8 cellular contexts compared by ENCODE assay signal in the genomic region with DNA sequence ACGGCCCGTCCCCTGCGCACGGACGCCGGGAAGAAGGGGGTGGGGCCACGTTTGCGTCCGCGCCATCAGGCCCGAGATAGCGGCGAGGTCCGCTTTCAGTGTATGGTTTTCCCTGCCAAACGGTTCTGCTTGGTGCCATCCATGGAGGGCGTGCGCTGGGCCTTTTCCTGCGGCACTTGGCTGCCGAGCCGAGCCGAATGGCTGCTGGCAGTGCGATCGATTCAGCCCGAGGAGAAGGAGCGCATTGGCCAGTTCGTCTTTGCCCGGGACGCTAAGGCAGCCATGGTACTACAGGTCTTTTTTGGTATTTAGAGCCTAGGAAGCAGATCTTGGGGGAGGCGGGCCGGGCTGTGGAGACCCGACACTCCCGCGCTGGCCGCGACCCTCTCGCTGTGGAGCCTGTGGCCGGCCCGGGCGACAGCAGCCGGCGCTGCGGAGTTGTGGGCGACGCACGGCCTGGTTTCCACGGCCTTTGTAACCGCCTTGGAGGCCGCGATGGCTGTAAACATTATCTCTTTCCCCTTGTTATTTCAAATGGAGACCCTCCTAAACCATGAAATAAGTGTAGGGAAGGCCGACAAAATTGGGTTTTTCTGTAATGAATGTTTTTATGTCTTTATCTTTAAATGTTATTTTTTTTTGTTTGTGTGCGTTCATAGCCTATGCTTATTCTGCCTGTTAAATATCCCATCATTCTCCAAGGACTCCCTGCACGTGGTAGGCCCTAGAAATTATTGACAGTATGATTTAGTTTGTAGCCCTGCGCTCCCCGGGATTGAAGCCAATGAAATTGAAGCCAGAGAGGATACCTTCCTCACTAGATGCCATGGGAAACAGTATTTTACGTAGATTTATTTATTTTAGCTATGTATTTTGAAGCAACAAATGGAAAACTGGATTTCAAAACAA. TPM values are rescaled to one million over a fixed set of nuclear protein-coding genes. Genes with fewer than 3 reads are reported as not detected.
DNase-seq lines count a peak whose midpoint lies in the region; ATAC-seq and TF ChIP-seq lines count a peak whose summit lies in the region.

A gene with protein sequence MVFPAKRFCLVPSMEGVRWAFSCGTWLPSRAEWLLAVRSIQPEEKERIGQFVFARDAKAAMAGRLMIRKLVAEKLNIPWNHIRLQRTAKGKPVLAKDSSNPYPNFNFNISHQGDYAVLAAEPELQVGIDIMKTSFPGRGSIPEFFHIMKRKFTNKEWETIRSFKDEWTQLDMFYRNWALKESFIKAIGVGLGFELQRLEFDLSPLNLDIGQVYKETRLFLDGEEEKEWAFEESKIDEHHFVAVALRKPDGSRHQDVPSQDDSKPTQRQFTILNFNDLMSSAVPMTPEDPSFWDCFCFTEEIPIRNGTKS (plus strand): TSS at position 54 of the 909 bp plus-strand sequence. CDS start 49 bp downstream, at position 103.

- H3K27me3 ChIP-seq in BLaER1 (no peaks in the 10 kb centered on the region), cardiac muscle cell (no peaks in the 10 kb centered on the region), ovary (no peaks in the 10 kb centered on the region)

- intact Hi-C loops in activated T-helper 2 cell treated with anti-CD3 and anti-CD28 coated beads, Interferon-gamma antibody, Interleukin-2, Interleukin-4, amounts not matched to agents 10 μg/mL and 5 μg/mL and 100 μg/mL, durations not matched to agents 14 hours and 24 hours and 36 hours (cut with micrococcal nuclease): loop anchor here (1.0 kb wide), 3 partner anchors 13 to 56 kb away; partner anchors contain the start of gene MSANTD4
- intact Hi-C loops in ovary (cut with DNase I): loop anchor here in 2 of 4 donors (5.0 kb wide), 1 partner anchor 56 kb away; the partner anchor contains the start of gene MSANTD4 (in 2 of the 2)

- peaks cover 42% of the 10 kb centered on the region for H4K20me1 ChIP-seq in BLaER1

- H3K4me2 ChIP-seq in BLaER1: peak within 1 kb of the TSS; percentile 90

- 0 to 1% (median 0%) methylated on average over 47 to 55 of the region's 55 CpGs for WGBS in ovary, 3 donors

- no peaks in the 10 kb centered on the region for H3K9me3 Mint-ChIP-seq in activated T-helper 2 cell treated with anti-CD3 and anti-CD28 coated beads, Interferon-gamma antibody, Interleukin-2, Interleukin-4, amounts not matched to agents 10 μg/mL and 5 μg/mL and 100 μg/mL, durations not matched to agents 14 hours and 24 hours and 36 hours

- TF ChIP-seq CTCF in cardiac muscle cell (IDR thresholded peaks at IDR 0.05; ENCODE audit: low read depth, low read length): no peak
- no peak for TF ChIP-seq CTCF in ovary (IDR thresholded peaks at IDR 0.05)

- peak within 1 kb of the TSS; percentile 94 for H3K4me3 ChIP-seq in BLaER1
- H3K4me3 ChIP-seq in cardiac muscle cell: peak within 1 kb of the TSS; percentile 73
- H3K4me3 ChIP-seq in ovary: peak within 1 kb of the TSS; percentile 69

- peak within 1 kb of the TSS; percentile 90 for H3K27ac Mint-ChIP-seq in activated T-helper 2 cell treated with anti-CD3 and anti-CD28 coated beads, Interferon-gamma antibody, Interleukin-2, Interleukin-4, amounts not matched to agents 10 μg/mL and 5 μg/mL and 100 μg/mL, durations not matched to agents 14 hours and 24 hours and 36 hours

- peak; percentile 36 for TF ChIP-seq POLR2A in ovary (IDR thresholded peaks at IDR 0.05)

- peak within 1 kb of the TSS; percentile 99 for H3K9ac ChIP-seq in BLaER1

- no peak for TF ChIP-seq EP300 in ovary (IDR thresholded peaks at IDR 0.05)

- H3K27ac ChIP-seq in BLaER1: peak within 1 kb of the TSS; percentile 99
- H3K27ac ChIP-seq in cardiac muscle cell: peak within 1 kb of the TSS; percentile 97
- H3K27ac ChIP-seq in ovary: peak within 1 kb of the TSS; percentile 88 to 94

- DNase-seq in NCI-H2029 (lab: John Stamatoyannopoulos, UW): peak; percentile 40
- DNase-seq in activated T-helper 2 cell treated with anti-CD3 and anti-CD28 coated beads, Interferon-gamma antibody, Interleukin-2, Interleukin-4, amounts not matched to agents 10 μg/mL and 5 μg/mL and 100 μg/mL, durations not matched to agents 14 hours and 24 hours and 36 hours (ENCODE audit: low spot score): no peak
- peak; percentile 36 to 65 for DNase-seq in cardiac muscle cell (ENCODE audit: low read depth in 1 of 2, low spot score in 1 of 2)
- DNase-seq in ovary: peak in 3 of 5 donors; percentile 19 to 34 (median 33)
- DNase-seq in activated CD4-positive, alpha-beta T cell treated with anti-CD3 and anti-CD28 coated beads for 4 hours: no peak

- peaks cover 50% of the 10 kb centered on the region for H3K4me1 Mint-ChIP-seq in activated T-helper 2 cell treated with anti-CD3 and anti-CD28 coated beads, Interferon-gamma antibody, Interleukin-2, Interleukin-4, amounts not matched to agents 10 μg/mL and 5 μg/mL and 100 μg/mL, durations not matched to agents 14 hours and 24 hours and 36 hours (ENCODE audit: low read depth)

- peaks cover 33% of the 10 kb centered on the region for H3K36me3 ChIP-seq in BLaER1
- peaks cover 9% of the 10 kb centered on the region for H3K36me3 ChIP-seq in cardiac muscle cell
- H3K36me3 ChIP-seq in ovary: no peaks in the 10 kb centered on the region

- ATAC-seq in GM18502 (IDR thresholded peaks at IDR 0.05; ENCODE audit: poor library complexity, unreplicated experiment): peak; percentile 31
- peak; percentile 18 for ATAC-seq in HG02870 (IDR thresholded peaks at IDR 0.05; ENCODE audit: unreplicated experiment)

- H3K27me3 Mint-ChIP-seq in activated T-helper 2 cell treated with anti-CD3 and anti-CD28 coated beads, Interferon-gamma antibody, Interleukin-2, Interleukin-4, amounts not matched to agents 10 μg/mL and 5 μg/mL and 100 μg/mL, durations not matched to agents 14 hours and 24 hours and 36 hours (ENCODE audit: low read depth): no peaks in the 10 kb centered on the region

- peaks cover 42% of the 10 kb centered on the region for H3K36me3 Mint-ChIP-seq in activated T-helper 2 cell treated with anti-CD3 and anti-CD28 coated beads, Interferon-gamma antibody, Interleukin-2, Interleukin-4, amounts not matched to agents 10 μg/mL and 5 μg/mL and 100 μg/mL, durations not matched to agents 14 hours and 24 hours and 36 hours (ENCODE audit: low read depth)

- peak within 1 kb of the TSS; percentile 92 for H3K4me3 Mint-ChIP-seq in activated T-helper 2 cell treated with anti-CD3 and anti-CD28 coated beads, Interferon-gamma antibody, Interleukin-2, Interleukin-4, amounts not matched to agents 10 μg/mL and 5 μg/mL and 100 μg/mL, durations not matched to agents 14 hours and 24 hours and 36 hours (ENCODE audit: low read depth)

- H3K9me3 ChIP-seq in BLaER1 (no peaks in the 10 kb centered on the region), cardiac muscle cell (ENCODE audit: low read depth) (no peaks in the 10 kb centered on the region), ovary (no peaks in the 10 kb centered on the region)

- H3K4me1 ChIP-seq in BLaER1 (peaks cover 43% of the 10 kb centered on the region), cardiac muscle cell (ENCODE audit: low read depth) (peaks cover 11% of the 10 kb centered on the region), ovary (ENCODE audit: insufficient read depth) (peaks cover 3% of the 10 kb centered on the region)

RNA-seq across cellular contexts. Expression of the gene that starts here (rescaled TPM):
- total RNA-seq in activated T-helper 2 cell treated with anti-CD3 and anti-CD28 coated beads, Interferon-gamma antibody, Interleukin-2, Interleukin-4, amounts not matched to agents 10 μg/mL and 5 μg/mL and 100 μg/mL, durations not matched to agents 14 hours and 24 hours and 36 hours: 42.5 and 48.0 TPM in 2 replicates
- total RNA-seq in cardiac muscle cell (81.0 and 106 TPM in 2 replicates), ovary (10 to 100 TPM; 18.9 to 43.1 (median 28.5) TPM)
- polyA plus RNA-seq in cardiac muscle cell (93.4 and 109 TPM in 2 replicates), ovary (10 to 100 TPM; 17.3 to 25.7 TPM)

Comparison
In these comparisons a context has a peak if more than half of its experiments do, and no peak if none do; other contexts are left out.
1. DNase-seq: peak in NCI-H2029 (single experiment), cardiac muscle cell (2 of 2) and ovary (3 of 5); none in activated T-helper 2 cell treated with anti-CD3 and anti-CD28 coated beads, Interferon-gamma antibody, Interleukin-2, Interleukin-4, amounts not matched to agents 10 μg/mL and 5 μg/mL and 100 μg/mL, durations not matched to agents 14 hours and 24 hours and 36 hours (single experiment) and activated CD4-positive, alpha-beta T cell treated with anti-CD3 and anti-CD28 coated beads for 4 hours (0 of 2).
2. Peak in every context shown above with its lines, with median percentiles within 50 percentile points of each other: H3K27ac ChIP-seq and H3K4me3 ChIP-seq.